ENCODE assay signal across 8 cellular contexts in the genomic region with DNA sequence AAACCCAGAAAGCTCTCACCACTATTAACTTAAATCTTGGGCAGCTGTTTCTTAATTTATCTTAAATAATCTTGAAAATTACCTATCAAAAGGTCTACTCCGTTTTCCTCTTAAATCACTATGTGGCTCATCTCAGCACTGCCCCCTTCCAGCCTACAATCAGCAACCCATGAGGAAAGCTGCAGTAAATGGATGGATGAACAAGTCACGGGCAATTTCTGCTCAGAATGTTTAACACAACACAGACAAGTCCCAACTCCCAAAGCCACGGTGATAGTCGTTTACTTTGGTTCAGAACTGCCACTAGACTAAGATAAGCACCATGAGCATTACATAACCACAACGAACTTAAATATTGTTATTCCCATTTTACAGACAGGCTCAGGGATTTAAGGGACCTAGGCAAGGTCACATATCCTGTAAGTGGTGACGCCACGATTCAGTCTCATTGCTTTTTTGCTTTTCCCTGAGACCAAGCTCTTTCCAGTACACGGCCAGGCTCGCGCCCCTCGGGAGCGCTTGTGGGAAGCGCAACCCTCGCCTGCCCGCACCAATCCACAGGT. TPM values are rescaled to one million over a fixed set of nuclear protein-coding genes. Genes with fewer than 3 reads are reported as not detected.
DNase-seq lines count a peak whose midpoint lies in the region; ATAC-seq, FAIRE-seq and TF ChIP-seq lines count a peak whose summit lies in the region.

No MANE protein-coding gene starts in this region.

- no peaks in the 10 kb centered on the region for H3K27me3 ChIP-seq in pancreas

- peak; percentile 65 for DNase-seq in activated CD4-positive, alpha-beta T cell treated with anti-CD3 and anti-CD28 coated beads, Interleukin-2, amount 10 ng/mL, durations not matched to agents 24 days and 14 days
- no peak for DNase-seq in activated CD4-positive, alpha-beta T cell treated with anti-CD3 and anti-CD28 coated beads, Interleukin-2, amount 50 U/mL, for 48 hours
- DNase-seq in fibroblast of peridontal ligament (ENCODE audit: extremely low read depth) = peak; percentile 47
- DNase-seq in pancreas = no peak
- DNase-seq in D721Med (ENCODE audit: insufficient read length, low spot score) = no peak
- DNase-seq in stimulated activated CD4-positive, alpha-beta T cell treated with anti-CD3 and anti-CD28 coated beads, Interleukin-2, amount 100 ng/mL, for 48 hours = no peak

- H3K9me3 ChIP-seq in pancreas = no peaks in the 10 kb centered on the region

- ATAC-seq in HG03060 (IDR thresholded peaks at IDR 0.05; ENCODE audit: low read depth, unreplicated experiment) = peak; percentile 2
- ATAC-seq in pancreas = peak in 1 of 4 donors; percentile 4

- peaks cover 8 to 10% (median 10%) of the 10 kb centered on the region in 3 donors for H3K4me1 ChIP-seq in pancreas

- peaks cover 40% of the 10 kb centered on the region for H3K4me1 Mint-ChIP-seq in activated CD4-positive, alpha-beta T cell treated with anti-CD3 and anti-CD28 coated beads, Interleukin-2, amount 10 ng/mL, durations not matched to agents 24 days and 14 days

- no peaks in the 10 kb centered on the region for H3K36me3 ChIP-seq in pancreas

- FAIRE-seq in pancreas (lab: Jason Lieb, UNC) (no peak), D721Med (lab: Jason Lieb, UNC) (no peak)

- no peaks in the 10 kb centered on the region for H3K9me3 Mint-ChIP-seq in activated CD4-positive, alpha-beta T cell treated with anti-CD3 and anti-CD28 coated beads, Interleukin-2, amount 10 ng/mL, durations not matched to agents 24 days and 14 days

- H3K27ac ChIP-seq in VCaP (peak overlapping the region; percentile 91), pancreas (peak overlapping the region; percentile 79 to 97 (median 90))

- H3K4me3 Mint-ChIP-seq in activated CD4-positive, alpha-beta T cell treated with anti-CD3 and anti-CD28 coated beads, Interleukin-2, amount 10 ng/mL, durations not matched to agents 24 days and 14 days = peak overlapping the region; percentile 99

- H3K4me3 ChIP-seq in pancreas = peak overlapping the region; percentile 55 to 77 (median 72)

- H3K36me3 Mint-ChIP-seq in activated CD4-positive, alpha-beta T cell treated with anti-CD3 and anti-CD28 coated beads, Interleukin-2, amount 10 ng/mL, durations not matched to agents 24 days and 14 days (ENCODE audit: low read depth) = peaks cover 20% of the 10 kb centered on the region

- H3K27me3 Mint-ChIP-seq in activated CD4-positive, alpha-beta T cell treated with anti-CD3 and anti-CD28 coated beads, Interleukin-2, amount 10 ng/mL, durations not matched to agents 24 days and 14 days = no peaks in the 10 kb centered on the region

- 2% methylated on average over 15 of the region's 15 CpGs for WGBS in pancreas, 2 donors

- H3K27ac Mint-ChIP-seq in activated CD4-positive, alpha-beta T cell treated with anti-CD3 and anti-CD28 coated beads, Interleukin-2, amount 10 ng/mL, durations not matched to agents 24 days and 14 days = peak overlapping the region; percentile 45

- intact Hi-C loops in activated CD4-positive, alpha-beta T cell treated with anti-CD3 and anti-CD28 coated beads, Interleukin-2, amount 10 ng/mL, durations not matched to agents 24 days and 14 days (cut with micrococcal nuclease) = loop anchor here (1.0 kb wide), 1 partner anchor 451 kb away; the partner anchor contains the start of gene APTX
- intact Hi-C loops in pancreas (cut with DNase I) = no loop called here

- TF ChIP-seq CTCF in VCaP (conservative IDR thresholded peaks at IDR 0.05) = 0 out of 2 replicates have a peak, but pooled peaks have one; percentile 22
- TF ChIP-seq CTCF in pancreas (IDR thresholded peaks at IDR 0.05) = no peak
- TF ChIP-seq CTCF in D721Med (IDR thresholded peaks at IDR 0.05; ENCODE audit: insufficient read depth, missing control alignments) = no peak

RNA-seq across cellular contexts. Expression of gene SMIM27, which starts 2.0 kb away (rescaled TPM):
- 14.0 and 15.6 TPM in 2 replicates for total RNA-seq in activated CD4-positive, alpha-beta T cell treated with anti-CD3 and anti-CD28 coated beads, Interleukin-2, amount 10 ng/mL, durations not matched to agents 24 days and 14 days
- total RNA-seq in pancreas = 10 to 100 TPM in 1 of 6 donors, 1 to 10 TPM in 5; 3.5 to 10.7 (median 6.9) TPM
- 10 to 100 TPM in 1 of 2 donors, 1 to 10 TPM in 1; 5.1 to 14.4 TPM for polyA plus RNA-seq in pancreas

RNA-seq across cellular contexts. Expression of gene TOPORS, which starts 2.3 kb away (rescaled TPM):
- total RNA-seq in activated CD4-positive, alpha-beta T cell treated with anti-CD3 and anti-CD28 coated beads, Interleukin-2, amount 10 ng/mL, durations not matched to agents 24 days and 14 days = 14.5 and 15.1 TPM in 2 replicates
- total RNA-seq in pancreas = 1 to 10 TPM; 4.3 to 9.0 (median 4.8) TPM
- polyA plus RNA-seq in pancreas = 1 to 10 TPM; 3.0 to 5.5 TPM

RNA-seq across cellular contexts. Expression of gene NDUFB6, which starts 22.8 kb away (rescaled TPM):
- total RNA-seq in activated CD4-positive, alpha-beta T cell treated with anti-CD3 and anti-CD28 coated beads, Interleukin-2, amount 10 ng/mL, durations not matched to agents 24 days and 14 days = 46.9 and 47.1 TPM in 2 replicates
- 10 to 100 TPM; 11.3 to 21.2 (median 16.3) TPM for total RNA-seq in pancreas
- polyA plus RNA-seq in pancreas = 10 to 100 TPM; 12.6 to 29.5 TPM

RNA-seq across cellular contexts. Expression of gene RIGI, which starts 24.1 kb away (rescaled TPM):
- total RNA-seq in activated CD4-positive, alpha-beta T cell treated with anti-CD3 and anti-CD28 coated beads, Interleukin-2, amount 10 ng/mL, durations not matched to agents 24 days and 14 days = 5.5 and 6.1 TPM in 2 replicates
- 10 to 100 TPM in 1 of 6 donors, 1 to 10 TPM in 5; 2.1 to 10.6 (median 4.1) TPM for total RNA-seq in pancreas
- 1 to 10 TPM; 2.4 to 4.0 TPM for polyA plus RNA-seq in pancreas

Comparison
In these comparisons a context has a peak if more than half of its experiments do, and no peak if none do; other contexts are left out.
1. DNase-seq: peak in activated CD4-positive, alpha-beta T cell treated with anti-CD3 and anti-CD28 coated beads, Interleukin-2, amount 10 ng/mL, durations not matched to agents 24 days and 14 days (single experiment) and fibroblast of peridontal ligament (single experiment); none in activated CD4-positive, alpha-beta T cell treated with anti-CD3 and anti-CD28 coated beads, Interleukin-2, amount 50 U/mL, for 48 hours (0 of 2), pancreas (0 of 6), D721Med (single experiment) and stimulated activated CD4-positive, alpha-beta T cell treated with anti-CD3 and anti-CD28 coated beads, Interleukin-2, amount 100 ng/mL, for 48 hours (0 of 2).